ENCODE assay signal across 2 cellular contexts in the genomic region with DNA sequence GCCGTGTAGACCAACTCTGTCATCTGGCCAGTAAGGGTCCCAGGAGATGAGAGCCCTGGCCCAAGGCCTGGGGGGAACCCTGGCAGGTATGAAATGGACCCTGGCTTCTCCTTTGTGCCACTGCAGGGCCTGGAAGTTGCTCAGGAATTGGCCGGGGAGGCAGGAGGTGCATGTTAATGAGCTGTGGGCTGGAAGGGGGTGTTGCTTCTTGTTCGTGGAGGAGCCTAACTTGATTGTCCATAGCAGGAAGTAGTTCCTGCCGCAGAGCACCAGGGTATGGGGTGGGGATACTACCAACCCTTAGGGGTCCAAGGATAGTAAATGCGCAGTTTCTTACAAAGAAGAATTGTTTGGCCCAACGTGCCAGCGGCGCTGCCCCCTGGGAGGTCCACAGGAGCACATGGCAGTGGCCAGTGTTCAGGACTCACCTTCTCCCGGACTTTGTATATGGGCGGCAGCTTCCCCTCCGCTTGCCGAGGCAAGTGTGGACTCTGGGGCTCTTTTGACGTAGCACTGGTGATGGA.
TF ChIP-seq lines count a peak whose summit lies in the region.

No MANE protein-coding gene starts in this region.

TF ChIP-seq in Ishikawa, 13 proteins besides CTCF, POLR2A, EP300 and RAD21:
- TF ChIP-seq YY1 (IDR thresholded peaks at IDR 0.05; ENCODE audit: low read depth): peak; percentile 19; the same call in 1 of the 2 replicates
- TF ChIP-seq, protein P1, sequence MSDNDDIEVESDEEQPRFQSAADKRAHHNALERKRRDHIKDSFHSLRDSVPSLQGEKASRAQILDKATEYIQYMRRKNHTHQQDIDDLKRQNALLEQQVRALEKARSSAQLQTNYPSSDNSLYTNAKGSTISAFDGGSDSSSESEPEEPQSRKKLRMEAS (IDR thresholded peaks at IDR 0.05): peak; percentile 76; the same call in 1 of the 2 replicates
- no peak for TF ChIP-seq TEAD4 (IDR thresholded peaks at IDR 0.05)
- no peak for TF ChIP-seq ZBTB7A (IDR thresholded peaks at IDR 0.05; ENCODE audit: low read depth)
- TF ChIP-seq NFIC (IDR thresholded peaks at IDR 0.05): no peak

TF ChIP-seq in H1, 55 proteins besides CTCF, POLR2A, EP300 and RAD21:
- TF ChIP-seq, protein P2, sequence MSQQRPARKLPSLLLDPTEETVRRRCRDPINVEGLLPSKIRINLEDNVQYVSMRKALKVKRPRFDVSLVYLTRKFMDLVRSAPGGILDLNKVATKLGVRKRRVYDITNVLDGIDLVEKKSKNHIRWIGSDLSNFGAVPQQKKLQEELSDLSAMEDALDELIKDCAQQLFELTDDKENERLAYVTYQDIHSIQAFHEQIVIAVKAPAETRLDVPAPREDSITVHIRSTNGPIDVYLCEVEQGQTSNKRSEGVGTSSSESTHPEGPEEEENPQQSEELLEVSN (IDR thresholded peaks at IDR 0.05): 0 out of 2 replicates have a peak, but pooled peaks have one; percentile 17
- no peak for TF ChIP-seq ASH2L (IDR thresholded peaks at IDR 0.05; ENCODE audit: low read length)
TF ChIP-seq in H1: peak in this region for 1.
